20 cellular contexts compared by ENCODE assay signal in the genomic region with DNA sequence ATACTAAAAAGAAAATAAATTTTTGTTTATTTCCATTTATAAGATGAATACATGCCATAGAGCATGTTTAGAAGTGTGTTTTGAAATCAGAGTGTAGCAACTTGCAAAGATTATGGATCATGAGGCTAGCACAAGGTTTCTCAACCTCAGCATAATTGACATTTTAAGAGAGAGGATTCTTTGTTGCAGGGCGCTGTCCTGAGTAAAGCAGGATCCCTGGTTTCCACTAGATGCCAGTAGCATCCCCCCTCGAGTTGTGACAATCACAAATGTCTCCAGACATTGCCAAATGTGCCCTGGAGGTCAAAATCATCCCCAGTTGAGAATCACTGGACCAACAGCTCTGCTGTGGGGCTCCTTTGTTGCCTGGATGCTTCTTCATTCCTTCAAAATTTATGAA.
DNase-seq lines count a peak whose midpoint lies in the region; ATAC-seq and TF ChIP-seq lines count a peak whose summit lies in the region.
"Had no signal": no experiment of that assay in that cellular context is flagged by ENCODE, and none has a peak within 500 bp of the region (broad histone marks: within the 10 kb centered on the region; RNA-seq: fewer than 3 reads in every experiment).

No MANE protein-coding gene starts in this region.

- H3K27me3 ChIP-seq in DND-41 (ENCODE audit: insufficient read depth, low read length, poor library complexity) = no peaks in the 10 kb centered on the region
- H3K27me3 ChIP-seq in OCI-LY1 (ENCODE audit: insufficient read depth, low read length) = no peaks in the 10 kb centered on the region
- H3K27me3 ChIP-seq in naive thymus-derived CD4-positive, alpha-beta T cell (ENCODE audit: control insufficient read depth in 2 of 2, insufficient read depth in 2 of 2, low read length in 2 of 2) = no peaks in the 10 kb centered on the region
- no peaks in the 10 kb centered on the region for H3K27me3 ChIP-seq in Karpas-422 (ENCODE audit: low read length)
- no peaks in the 10 kb centered on the region for H3K27me3 ChIP-seq in upper lobe of left lung
- H3K27me3 ChIP-seq: ovary had no signal

- no peaks in the 10 kb centered on the region for H3K79me2 ChIP-seq in DND-41 (ENCODE audit: insufficient read depth, low read length)
- H3K79me2 ChIP-seq in OCI-LY1 (ENCODE audit: insufficient read depth, low read length) = no peaks in the 10 kb centered on the region
- H3K79me2 ChIP-seq in Karpas-422 (ENCODE audit: low read length) = no peaks in the 10 kb centered on the region

- no peaks in the 10 kb centered on the region for H3K9me2 ChIP-seq in OCI-LY1 (ENCODE audit: low read depth, low read length)
- H3K9me2 ChIP-seq in Karpas-422 (replicated peaks; ENCODE audit: insufficient read depth, low read length) = no peaks in the 10 kb centered on the region

- no peak for TF ChIP-seq EP300 in upper lobe of left lung (IDR thresholded peaks at IDR 0.05)

- H3K27ac ChIP-seq in DND-41 (ENCODE audit: low read length) (no peak overlapping the region), OCI-LY1 (ENCODE audit: low read depth, low read length, poor library complexity, severe bottlenecking) (no peak overlapping the region), Karpas-422 (ENCODE audit: low read length) (no peak overlapping the region), upper lobe of left lung (no peak overlapping the region)
- H3K27ac ChIP-seq in naive thymus-derived CD4-positive, alpha-beta T cell (ENCODE audit: low read depth, low read length) = no peak overlapping the region
- H3K27ac ChIP-seq: coronary artery, ovary had no signal

- intact Hi-C loops in naive thymus-derived CD4-positive, alpha-beta T cell (cut with micrococcal nuclease) = loop anchor here in 1 of 2 donors (5.0 kb wide), 1 partner anchor 130 kb away; the partner anchor contains the start of gene RBMS3

- H3K9me3 Mint-ChIP-seq in naive thymus-derived CD4-positive, alpha-beta T cell = no peaks in the 10 kb centered on the region
- H3K9me3 Mint-ChIP-seq: T-cell had no signal

- H3K36me3 ChIP-seq in DND-41 (ENCODE audit: insufficient read depth, low read length) (no peaks in the 10 kb centered on the region), OCI-LY1 (ENCODE audit: insufficient read depth, low read length) (no peaks in the 10 kb centered on the region; the same call in 1 of the 2 replicates), Karpas-422 (ENCODE audit: insufficient read depth, low read length) (no peaks in the 10 kb centered on the region), upper lobe of left lung (no peaks in the 10 kb centered on the region)
- H3K36me3 ChIP-seq in naive thymus-derived CD4-positive, alpha-beta T cell (ENCODE audit: control insufficient read depth in 2 of 3, insufficient read depth in 3 of 3, low read length in 3 of 3) = no peaks in the 10 kb centered on the region
- H3K36me3 ChIP-seq: ovary had no signal

- H3K4me1 ChIP-seq in DND-41 (ENCODE audit: insufficient read depth, low read length) (peaks cover 24% of the 10 kb centered on the region), OCI-LY1 (ENCODE audit: insufficient read depth, low read length, severe bottlenecking) (peaks cover 36% of the 10 kb centered on the region), Karpas-422 (ENCODE audit: low read length) (no peaks in the 10 kb centered on the region), upper lobe of left lung (no peaks in the 10 kb centered on the region)
- peaks cover 0 to 8% of the 10 kb centered on the region in 2 donors for H3K4me1 ChIP-seq in naive thymus-derived CD4-positive, alpha-beta T cell (ENCODE audit: control insufficient read depth in 2 of 2, insufficient read depth in 2 of 2, low read length in 2 of 2)

- WGBS in upper lobe of left lung, 2 donors = 80 to 91% methylated on average over 2 of the region's 2 CpGs

- H3K4me3 ChIP-seq in DND-41 (ENCODE audit: low read depth in 1 of 2, low read length in 2 of 2) = no peak overlapping the region
- no peak overlapping the region for H3K4me3 ChIP-seq in OCI-LY1 (ENCODE audit: low read depth, low read length, poor library complexity, severe bottlenecking)
- no peak overlapping the region for H3K4me3 ChIP-seq in cardiac fibroblast (replicated peaks in 1 of 2; ENCODE audit: low read depth in 2 of 2, low read length in 2 of 2)
- no peak overlapping the region for H3K4me3 ChIP-seq in naive thymus-derived CD4-positive, alpha-beta T cell (ENCODE audit: low read length)
- H3K4me3 ChIP-seq in Karpas-422 (ENCODE audit: low read length) = no peak overlapping the region
- H3K4me3 ChIP-seq in upper lobe of left lung = no peak overlapping the region
- H3K4me3 ChIP-seq: coronary artery, ovary had no signal

- H4K20me1 ChIP-seq in DND-41 (ENCODE audit: insufficient read depth, low read length) (no peaks in the 10 kb centered on the region), OCI-LY1 (ENCODE audit: insufficient read depth, low read length) (no peaks in the 10 kb centered on the region), Karpas-422 (ENCODE audit: insufficient read depth, low read depth, low read length) (no peaks in the 10 kb centered on the region)

- peaks cover 0 to 27% (median 0%) of the 10 kb centered on the region in 5 donors for H3K27me3 Mint-ChIP-seq in naive thymus-derived CD4-positive, alpha-beta T cell
- H3K27me3 Mint-ChIP-seq: activated CD4-positive, alpha-beta memory T cell treated with anti-CD3 and anti-CD28 coated beads, Interleukin-2, amount 10 ng/mL, durations not matched to agents 7 days and 5 days; T-cell had no signal

- ATAC-seq in DND-41 (ENCODE audit: insufficient read depth, low read depth) (no peak), upper lobe of left lung (ENCODE audit: low FRiP score in 2 of 2) (no peak)
- no peak for ATAC-seq in naive thymus-derived CD4-positive, alpha-beta T cell
- ATAC-seq: activated T-cell treated with anti-CD3 and anti-CD28 coated beads, Interleukin-2, amount 50 U/mL, for 4 hours; HCT116; Right ventricle myocardium inferior; T-cell had no signal

- H3K36me3 Mint-ChIP-seq in naive thymus-derived CD4-positive, alpha-beta T cell = peaks cover 0 to 3% (median 0%) of the 10 kb centered on the region in 5 donors
- H3K36me3 Mint-ChIP-seq: T-cell had no signal

- no peak for TF ChIP-seq POLR2A in upper lobe of left lung (IDR thresholded peaks at IDR 0.05)

- H3K4me3 Mint-ChIP-seq in naive thymus-derived CD4-positive, alpha-beta T cell = no peak overlapping the region
- H3K4me3 Mint-ChIP-seq: activated CD4-positive, alpha-beta memory T cell treated with anti-CD3 and anti-CD28 coated beads, Interleukin-2, amount 10 ng/mL, durations not matched to agents 7 days and 5 days; activated T-cell treated with anti-CD3 and anti-CD28 coated beads, Interleukin-2, amount 50 U/mL, for 4 hours; T-cell had no signal

- no peak overlapping the region for H2AFZ ChIP-seq in DND-41 (ENCODE audit: low read depth, low read length)
- H2AFZ ChIP-seq in OCI-LY1 (ENCODE audit: low read length) = no peak overlapping the region
- H2AFZ ChIP-seq in Karpas-422 (ENCODE audit: low read length) = no peak overlapping the region

- peaks cover 0 to 17% (median 11%) of the 10 kb centered on the region in 7 donors for H3K4me1 Mint-ChIP-seq in naive thymus-derived CD4-positive, alpha-beta T cell

- peak; percentile 10 for TF ChIP-seq CTCF in DND-41 (IDR thresholded peaks at IDR 0.05; ENCODE audit: borderline replicate concordance, extremely low read depth, low read length, poor library complexity, severe bottlenecking)
- peak; percentile 34; the same call in 1 of the 2 replicates for TF ChIP-seq CTCF in OCI-LY1 (IDR thresholded peaks at IDR 0.05; ENCODE audit: low read length)
- peak; percentile 7 for TF ChIP-seq CTCF in cardiac fibroblast (IDR thresholded peaks at IDR 0.05; ENCODE audit: low read depth, low read length)
- no peak for TF ChIP-seq CTCF in upper lobe of left lung (IDR thresholded peaks at IDR 0.05)

- DNase-seq in DND-41 (no peak), cardiac fibroblast (ENCODE audit: low read depth in 2 of 2) (peak in 1 of 2 donors; percentile 21), kidney tubule cell (ENCODE audit: low spot score) (peak; percentile 22), T-helper 1 cell (no peak), Karpas-422 (no peak), upper lobe of left lung (no peak)
- DNase-seq in naive thymus-derived CD4-positive, alpha-beta T cell = no peak
- DNase-seq: activated CD4-positive, alpha-beta memory T cell treated with anti-CD3 and anti-CD28 coated beads, Interleukin-2, amount 10 ng/mL, durations not matched to agents 7 days and 5 days; activated naive CD4-positive, alpha-beta T cell treated with anti-CD3 and anti-CD28 coated beads, Interleukin-2, amount 50 U/mL, for 16 hours; activated T-cell treated with anti-CD3 and anti-CD28 coated beads, Interleukin-2, amount 50 U/mL, for 4 hours; EL; NCI-H1694 treated with DMSO at 0.1 percent for 48 hours; NCI-H2227 treated with DMSO at 0.1 percent for 48 hours; ovary; stimulated activated CD4-positive, alpha-beta T cell treated with anti-CD3 and anti-CD28 coated beads, Interleukin-2, amount 100 ng/mL, for 48 hours; T-cell had no signal

- POLR2A ChIA-PET in naive thymus-derived CD4-positive, alpha-beta T cell (lab: Charles Lee) = no interaction called here

- H3F3A ChIP-seq in OCI-LY1 (ENCODE audit: insufficient read depth, low read length) = no peaks in the 10 kb centered on the region

- H3K9me3 ChIP-seq in DND-41 (ENCODE audit: insufficient read depth, low read length, severe bottlenecking) = no peaks in the 10 kb centered on the region
- no peaks in the 10 kb centered on the region for H3K9me3 ChIP-seq in OCI-LY1 (ENCODE audit: low read length)
- no peaks in the 10 kb centered on the region for H3K9me3 ChIP-seq in naive thymus-derived CD4-positive, alpha-beta T cell (ENCODE audit: control insufficient read depth in 2 of 3, low read length in 3 of 3)
- peaks cover 13% of the 10 kb centered on the region for H3K9me3 ChIP-seq in Karpas-422 (ENCODE audit: low read length)
- H3K9me3 ChIP-seq in upper lobe of left lung = no peaks in the 10 kb centered on the region
- H3K9me3 ChIP-seq: ovary had no signal

- H3K4me2 ChIP-seq in DND-41 (ENCODE audit: insufficient read depth, low read length) (no peak overlapping the region), OCI-LY1 (ENCODE audit: low read length) (no peak overlapping the region), Karpas-422 (ENCODE audit: low read depth, low read length, poor library complexity, severe bottlenecking) (no peak overlapping the region)

- no peak overlapping the region for H3K27ac Mint-ChIP-seq in naive thymus-derived CD4-positive, alpha-beta T cell
- H3K27ac Mint-ChIP-seq: activated CD4-positive, alpha-beta memory T cell treated with anti-CD3 and anti-CD28 coated beads, Interleukin-2, amount 10 ng/mL, durations not matched to agents 7 days and 5 days; T-cell had no signal

- H3K9ac ChIP-seq in DND-41 (ENCODE audit: low read depth, low read length) (no peak overlapping the region), OCI-LY1 (ENCODE audit: low read length) (no peak overlapping the region), Karpas-422 (ENCODE audit: low read length) (no peak overlapping the region)

- CTCF ChIA-PET in naive thymus-derived CD4-positive, alpha-beta T cell (lab: Charles Lee) = no interaction called here

Comparison
In these comparisons a context has a peak if more than half of its experiments do, and no peak if none do; other contexts are left out.
1. CTCF ChIP-seq: peak in DND-41 (single experiment), OCI-LY1 (single experiment) and cardiac fibroblast (single experiment); none in upper lobe of left lung (0 of 6).